1 cellular context compared by ENCODE assay signal in genomic region chr19:2353159-2353894, GRCh38.
TF ChIP-seq lines count a peak whose summit lies in the region.

No MANE protein-coding gene starts in this region.

TF ChIP-seq in K562, 482 proteins besides CTCF, POLR2A, EP300 and RAD21:
- TF ChIP-seq, protein P1, sequence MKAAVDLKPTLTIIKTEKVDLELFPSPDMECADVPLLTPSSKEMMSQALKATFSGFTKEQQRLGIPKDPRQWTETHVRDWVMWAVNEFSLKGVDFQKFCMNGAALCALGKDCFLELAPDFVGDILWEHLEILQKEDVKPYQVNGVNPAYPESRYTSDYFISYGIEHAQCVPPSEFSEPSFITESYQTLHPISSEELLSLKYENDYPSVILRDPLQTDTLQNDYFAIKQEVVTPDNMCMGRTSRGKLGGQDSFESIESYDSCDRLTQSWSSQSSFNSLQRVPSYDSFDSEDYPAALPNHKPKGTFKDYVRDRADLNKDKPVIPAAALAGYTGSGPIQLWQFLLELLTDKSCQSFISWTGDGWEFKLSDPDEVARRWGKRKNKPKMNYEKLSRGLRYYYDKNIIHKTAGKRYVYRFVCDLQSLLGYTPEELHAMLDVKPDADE (conservative IDR thresholded peaks at IDR 0.05; ENCODE audit: control insufficient read depth, low read depth, low read length), result no peak
- no peak for TF ChIP-seq ZNF282 (CRISPR knock-in tag; IDR thresholded peaks at IDR 0.05)
- TF ChIP-seq GTF2E2 (tag; IDR thresholded peaks at IDR 0.05), result no peak
- TF ChIP-seq, protein P2, sequence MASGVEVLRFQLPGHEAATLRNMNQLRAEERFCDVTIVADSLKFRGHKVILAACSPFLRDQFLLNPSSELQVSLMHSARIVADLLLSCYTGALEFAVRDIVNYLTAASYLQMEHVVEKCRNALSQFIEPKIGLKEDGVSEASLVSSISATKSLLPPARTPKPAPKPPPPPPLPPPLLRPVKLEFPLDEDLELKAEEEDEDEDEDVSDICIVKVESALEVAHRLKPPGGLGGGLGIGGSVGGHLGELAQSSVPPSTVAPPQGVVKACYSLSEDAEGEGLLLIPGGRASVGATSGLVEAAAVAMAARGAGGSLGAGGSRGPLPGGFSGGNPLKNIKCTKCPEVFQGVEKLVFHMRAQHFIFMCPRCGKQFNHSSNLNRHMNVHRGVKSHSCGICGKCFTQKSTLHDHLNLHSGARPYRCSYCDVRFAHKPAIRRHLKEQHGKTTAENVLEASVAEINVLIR (CRISPR knock-in tag; IDR thresholded peaks at IDR 0.05), result no peak
- 0 out of 2 replicates have a peak, but pooled peaks have one; percentile 6 for TF ChIP-seq POLR2G (IDR thresholded peaks at IDR 0.05; ENCODE audit: low read depth, low read length)
- no peak for TF ChIP-seq SMARCC2 (IDR thresholded peaks at IDR 0.05; ENCODE audit: low read depth)
- TF ChIP-seq DIDO1 (tag; IDR thresholded peaks at IDR 0.05; ENCODE audit: low read depth), result no peak
- no peak for TF ChIP-seq PHB2 (IDR thresholded peaks at IDR 0.05; ENCODE audit: low read depth)
